ENCODE assay signal across 7 cellular contexts in the genomic region with DNA sequence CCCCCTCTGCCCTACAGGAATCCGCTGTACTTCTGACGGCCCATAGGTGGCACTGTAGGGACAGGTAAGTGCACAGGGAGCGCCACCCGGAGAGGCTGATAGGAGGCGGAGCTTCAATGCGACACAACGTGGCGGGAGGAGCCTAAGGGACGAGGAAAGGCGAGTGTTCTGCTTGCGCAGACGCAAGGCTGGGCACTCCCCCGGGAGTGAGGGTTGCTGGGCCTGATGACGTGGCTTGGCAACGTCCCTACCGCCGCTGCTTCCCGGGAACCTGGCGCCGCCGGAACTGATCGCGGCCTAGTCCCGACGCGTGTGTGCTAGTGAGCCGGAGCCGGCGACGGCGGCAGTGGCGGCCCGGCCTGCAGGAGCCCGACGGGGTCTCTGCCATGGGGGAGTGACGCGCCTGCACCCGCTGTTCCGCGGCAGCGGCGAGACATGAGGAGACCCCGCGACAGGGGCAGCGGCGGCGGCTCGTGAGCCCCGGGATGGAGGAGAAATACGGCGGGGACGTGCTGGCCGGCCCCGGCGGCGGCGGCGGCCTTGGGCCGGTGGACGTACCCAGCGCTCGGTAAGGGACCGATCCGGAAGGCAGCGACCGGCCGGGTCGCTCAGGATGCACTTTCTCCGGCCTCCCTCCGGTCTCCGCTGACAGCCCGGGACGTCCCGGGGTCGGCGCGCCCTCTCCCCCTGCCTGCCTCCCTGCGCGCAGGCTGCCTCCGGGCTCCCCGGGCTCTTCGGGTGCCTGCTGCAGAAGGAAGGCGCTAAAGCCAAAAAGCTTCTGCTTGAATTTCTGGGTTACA.
DNase-seq lines count a peak whose midpoint lies in the region; ATAC-seq and TF ChIP-seq lines count a peak whose summit lies in the region.

A gene (plus strand): TSS at position 244 of the 800 bp plus-strand sequence. CDS start 242 bp downstream, at position 486.

- DNase-seq in NCI-H1930 (lab: John Stamatoyannopoulos, UW) (peak; percentile 95 to 96), T-helper 22 cell (ENCODE audit: low read depth) (peak; percentile 99), astrocyte of the cerebellum (ENCODE audit: low read depth) (peak; percentile 99), hepatic stellate cell (ENCODE audit: low spot score) (peak; percentile 97), retina (peak; percentile 97)

- ATAC-seq in GM18499 (IDR thresholded peaks at IDR 0.05; ENCODE audit: insufficient read depth, unreplicated experiment), result peak; percentile 98
- peak; percentile 97 for ATAC-seq in HG02970 (IDR thresholded peaks at IDR 0.05; ENCODE audit: low FRiP score, unreplicated experiment)

- TF ChIP-seq CTCF in astrocyte of the cerebellum (IDR thresholded peaks at IDR 0.05; ENCODE audit: low read depth, low read length, missing control alignments), result peak; percentile 93

- H3K4me3 ChIP-seq in astrocyte of the cerebellum (ENCODE audit: low read depth, low read length), result peak within 1 kb of the TSS; percentile 84

- in situ Hi-C loops in astrocyte of the cerebellum (cut with HindIII; ENCODE audit: low sequenced_read_pairs), result no loop called here

Comparison
In these comparisons a context has a peak if more than half of its experiments do, and no peak if none do; other contexts are left out.
1. Peak in every context shown above with its lines: DNase-seq, ATAC-seq and H3K4me3 ChIP-seq.